ENCODE assay signal across 20 cellular contexts in the genomic region with DNA sequence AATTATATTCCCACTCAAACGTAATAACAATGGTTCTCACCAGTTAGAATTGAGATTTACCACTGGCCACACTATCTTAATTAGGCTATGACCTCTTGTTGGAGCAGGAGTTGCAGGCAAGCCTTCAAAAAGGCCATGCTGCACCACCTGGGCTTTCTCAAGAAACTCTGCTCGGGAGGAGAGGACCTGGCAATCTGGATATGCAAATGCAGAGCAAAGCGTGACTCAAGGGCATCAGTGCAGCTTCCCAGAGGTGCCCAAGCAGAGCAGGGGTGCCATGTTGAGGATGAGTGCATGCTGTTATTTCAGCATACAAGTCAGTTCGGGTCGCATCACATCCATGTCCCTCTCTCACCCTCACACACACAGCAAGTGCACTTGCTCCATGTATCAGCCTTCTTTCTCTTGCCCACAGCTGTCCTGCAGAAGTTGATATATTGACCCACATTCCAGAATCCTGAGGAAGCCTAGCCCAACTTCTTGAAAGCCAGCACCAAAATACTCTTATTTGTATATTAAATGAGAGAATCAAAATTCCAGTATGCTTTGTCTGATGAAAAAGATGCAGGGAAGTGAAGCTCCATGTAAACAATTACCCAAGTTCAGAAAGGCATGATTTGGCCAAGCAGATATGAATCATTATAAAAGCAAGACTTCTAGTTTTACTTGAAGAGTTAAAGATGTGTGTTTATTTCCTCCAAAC. TPM values are rescaled to one million over a fixed set of nuclear protein-coding genes. Genes with fewer than 3 reads are reported as not detected.
A peak's percentile ranks its signal among the peaks of the same experiment; 100 is the strongest.
DNase-seq lines count a peak whose midpoint lies in the region; ATAC-seq and TF ChIP-seq lines count a peak whose summit lies in the region.
"Had no signal": no experiment of that assay in that cellular context is flagged by ENCODE, and none has a peak within 500 bp of the region (broad histone marks: within the 10 kb centered on the region; RNA-seq: fewer than 3 reads in every experiment).

No MANE protein-coding gene starts in this region.

- H3K79me2 ChIP-seq in ACC112 (ENCODE audit: control insufficient read depth, insufficient read depth, low read length, unreplicated experiment): no peaks in the 10 kb centered on the region
- H3K79me2 ChIP-seq in PC-3 (ENCODE audit: low read length): no peaks in the 10 kb centered on the region
- H3K79me2 ChIP-seq: hepatocyte had no signal

- H3K27ac ChIP-seq in ACC112 (ENCODE audit: low read depth, low read length): peak overlapping the region; percentile 49; the same call in 1 of the 2 replicates
- H3K27ac ChIP-seq in PC-3 (ENCODE audit: low read length): peak overlapping the region; percentile 96

- CTCF ChIA-PET in PC-3 (lab: Charles Lee): interaction anchor here (1.0 kb wide), 1 partner anchor 57 kb away, joined by 3 read pairs; no protein-coding TSS in a partner anchor

- no peaks in the 10 kb centered on the region for H3K9me2 ChIP-seq in PC-3 (replicated peaks; ENCODE audit: low read length)

- intact Hi-C loops in PC-3 (cut with micrococcal nuclease): no loop called here

- H2AFZ ChIP-seq in ACC112 (ENCODE audit: low read length, unreplicated experiment) (peak overlapping the region; percentile 5), PC-3 (ENCODE audit: low read length) (no peak overlapping the region)
- H2AFZ ChIP-seq: hepatocyte had no signal

- no TSS peak for BruUV-seq in PC-3 (replicated peaks; lab: Mats Ljungman, UMichigan)

- H3K4me3 ChIP-seq in ACC112 (ENCODE audit: low read depth, low read length) (no peak overlapping the region), PC-3 (ENCODE audit: low read length) (no peak overlapping the region)
- H3K4me3 ChIP-seq: hepatocyte had no signal

- H3K4me1 ChIP-seq in ACC112 (ENCODE audit: control insufficient read depth, insufficient read depth, low read length, unreplicated experiment): peaks cover 58% of the 10 kb centered on the region
- H3K4me1 ChIP-seq in PC-3 (ENCODE audit: insufficient read depth, low read length): peaks cover 73% of the 10 kb centered on the region
- H3K4me1 ChIP-seq: BE2C had no signal

- POLR2A ChIA-PET in PC-3 (lab: Charles Lee; ENCODE audit: unreplicated experiment): no interaction called here

- peak; percentile 83 for DNase-seq in EH (ENCODE audit: low read depth)
- DNase-seq in PC-3: peak; percentile 34
- peak; percentile 89 for DNase-seq in fibroblast of peridontal ligament (ENCODE audit: extremely low read depth)
- no peak for DNase-seq in pons (ENCODE audit: low spot score)
- DNase-seq in SK-N-DZ (ENCODE audit: low spot score): no peak
- no peak for DNase-seq in NCI-H2029 (lab: John Stamatoyannopoulos, UW)
- DNase-seq: activated CD4-positive, alpha-beta T cell treated with anti-CD3 and anti-CD28 coated beads for 4 hours; activated gamma-delta T cell treated with Interleukin-2 at 50 U/mL for 16 hours; BE2C; Kasumi-1; NCI-H1436; NCI-H2227 treated with DMSO at 0.1 percent for 48 hours; SHP77 treated with DMSO at 0.1 percent for 48 hours; stimulated activated CD4-positive, alpha-beta T cell treated with anti-CD3 and anti-CD28 coated beads, Interleukin-2, amount 100 ng/mL, for 24 hours; T-helper 9 cell had no signal

- H3K36me3 ChIP-seq in ACC112 (ENCODE audit: insufficient read depth, low read length) (no peaks in the 10 kb centered on the region), PC-3 (ENCODE audit: low read depth, low read length) (no peaks in the 10 kb centered on the region)
- H3K36me3 ChIP-seq: BE2C had no signal

- TF ChIP-seq CTCF in PC-3 (conservative IDR thresholded peaks at IDR 0.05; ENCODE audit: low read depth, low read length): no peak

- H3F3A ChIP-seq in PC-3 (ENCODE audit: low read length, unreplicated experiment): peaks cover 14% of the 10 kb centered on the region

- no peak overlapping the region for H3K4me2 ChIP-seq in PC-3 (ENCODE audit: low read length)
- H3K4me2 ChIP-seq: hepatocyte had no signal

- no peaks in the 10 kb centered on the region for H3K9me3 ChIP-seq in PC-3 (ENCODE audit: low read length)
- H3K9me3 ChIP-seq: BE2C had no signal

- peak overlapping the region; percentile 78; the same call in 1 of the 2 replicates for H3K9ac ChIP-seq in PC-3 (ENCODE audit: low read length)

- no peaks in the 10 kb centered on the region for H4K20me1 ChIP-seq in PC-3 (ENCODE audit: low read length)

- no peaks in the 10 kb centered on the region for H3K27me3 ChIP-seq in ACC112 (ENCODE audit: insufficient read depth, low read length)
- H3K27me3 ChIP-seq in PC-3 (ENCODE audit: low read length): no peaks in the 10 kb centered on the region
- H3K27me3 ChIP-seq: hepatocyte had no signal

- ATAC-seq in PC-3 (no peak), HG02884 (IDR thresholded peaks at IDR 0.05; ENCODE audit: unreplicated experiment) (no peak)
- ATAC-seq: esophagus mucosa, sciatic nerve had no signal

RNA-seq across cellular contexts. Expression of a gene that starts 55.7 kb away (rescaled TPM):
- 110 and 113 TPM in 2 replicates for total RNA-seq in PC-3 (2014; rRNA removed)
- polyA plus RNA-seq in SK-N-DZ (2014; cell fraction: cytosol; rRNA removed): not detected in 2 replicates
- polyA plus RNA-seq in SK-N-DZ (2014; cell fraction: nucleus; rRNA removed): not detected in 2 replicates
- total RNA-seq: esophagus mucosa had no signal

Comparison
In these comparisons a context has a peak if more than half of its experiments do, and no peak if none do; other contexts are left out.
1. DNase-seq: peak in EH (single experiment), PC-3 (single experiment) and fibroblast of peridontal ligament (single experiment); none in pons (single experiment), SK-N-DZ (single experiment) and NCI-H2029 (single experiment).